ENCODE assay signal across 1 cellular context in genomic region chr2:84878459-84878858, GRCh38.
A peak's percentile ranks its signal among the peaks of the same experiment; 100 is the strongest.
TF ChIP-seq lines count a peak whose summit lies in the region.

No MANE protein-coding gene starts in this region.

TF ChIP-seq in HepG2, 621 proteins besides CTCF, POLR2A, EP300 and RAD21 (continued from another document):
- peak; percentile 71 for TF ChIP-seq HNF1B (CRISPR knock-in tag; IDR thresholded peaks at IDR 0.05)
- TF ChIP-seq SAFB2 (CRISPR knock-in tag; IDR thresholded peaks at IDR 0.05; ENCODE audit: borderline replicate concordance, low read depth), result no peak
- peak; percentile 18; the same call in 1 of the 2 replicates for TF ChIP-seq ZNF292 (CRISPR knock-in tag; IDR thresholded peaks at IDR 0.05; ENCODE audit: borderline replicate concordance, low read depth)
- TF ChIP-seq MZF1 (CRISPR knock-in tag; IDR thresholded peaks at IDR 0.05; ENCODE audit: borderline replicate concordance), result no peak
- no peak for TF ChIP-seq TBX3 (IDR thresholded peaks at IDR 0.05; ENCODE audit: borderline replicate concordance)
- no peak for TF ChIP-seq ZHX2 (IDR thresholded peaks at IDR 0.05; ENCODE audit: low read depth)
- no peak for TF ChIP-seq ZHX2 (CRISPR knock-in tag; IDR thresholded peaks at IDR 0.05; ENCODE audit: borderline replicate concordance)
- no peak for TF ChIP-seq ZNF224 (CRISPR knock-in tag; IDR thresholded peaks at IDR 0.05)
- 0 out of 2 replicates have a peak, but pooled peaks have one; percentile 10 for TF ChIP-seq SALL1 (CRISPR knock-in tag; IDR thresholded peaks at IDR 0.05)
- no peak for TF ChIP-seq ZNF883 (CRISPR knock-in tag; IDR thresholded peaks at IDR 0.05; ENCODE audit: not compliant biosample characterization)
